10 cellular contexts compared by ENCODE assay signal in genomic region chr20:36483919-36484808, GRCh38. TPM values are rescaled to one million over a fixed set of nuclear protein-coding genes. Genes with fewer than 3 reads are reported as not detected.
DNase-seq lines count a peak whose midpoint lies in the region; ATAC-seq and TF ChIP-seq lines count a peak whose summit lies in the region.
"Had no signal": no experiment of that assay in that cellular context is flagged by ENCODE, and none has a peak within 500 bp of the region (broad histone marks: within the 10 kb centered on the region; RNA-seq: fewer than 3 reads in every experiment).

No MANE protein-coding gene starts in this region.

- H4K91ac ChIP-seq in IMR-90 (ENCODE audit: insufficient read depth, low read depth, low read length): no peak overlapping the region

- peak overlapping the region; percentile 70 for H2AK9ac ChIP-seq in IMR-90 (replicated peaks; ENCODE audit: low read depth, low read length, poor library complexity)

- peak overlapping the region; percentile 12; the same call in 1 of the 2 replicates for H3K27ac ChIP-seq in IMR-90 (ENCODE audit: insufficient read depth, low read length)
- H3K27ac ChIP-seq in body of pancreas: peak overlapping the region; percentile 36 to 60 (median 56)
- H3K27ac ChIP-seq in lower lobe of right lung: peak overlapping the region; percentile 44

- peak overlapping the region; percentile 28; the same call in 1 of the 2 replicates for H3K4me2 ChIP-seq in IMR-90 (ENCODE audit: low read depth, low read length)

- no peaks in the 10 kb centered on the region for H3K9me3 ChIP-seq in BE2C
- H3K9me3 ChIP-seq in IMR-90 (ENCODE audit: control insufficient read depth, insufficient read depth, low read length): no peaks in the 10 kb centered on the region
- H3K9me3 ChIP-seq in body of pancreas: no peaks in the 10 kb centered on the region
- no peaks in the 10 kb centered on the region for H3K9me3 ChIP-seq in lower lobe of right lung

- H3K4me3 ChIP-seq in BE2C (ENCODE audit: low read depth, low read length) (no peak overlapping the region), IMR-90 (ENCODE audit: insufficient read depth, low read depth, low read length) (no peak overlapping the region), body of pancreas (no peak overlapping the region), lower lobe of right lung (no peak overlapping the region)

- dilution Hi-C loops in IMR-90 (cut with HindIII; ENCODE audit: low sequenced_read_pairs, unreplicated experiment): no loop called here

- H3K56ac ChIP-seq in IMR-90 (ENCODE audit: extremely low read depth, insufficient read depth, low read length): no peak overlapping the region

- in situ Hi-C loops in IMR-90 (cut with MboI; ENCODE audit: low sequenced_read_pairs): no loop called here

- no peak overlapping the region for H3K9ac ChIP-seq in IMR-90 (ENCODE audit: low read depth, low read length)

- H2AK5ac ChIP-seq in IMR-90 (ENCODE audit: low read depth, low read length): peak overlapping the region; percentile 30; the same call in 1 of the 2 replicates

- H3K23ac ChIP-seq in IMR-90 (ENCODE audit: low read depth, low read length): peak overlapping the region; percentile 29; the same call in 1 of the 2 replicates

- intact Hi-C loops in IMR-90 (cut with micrococcal nuclease) (no loop called here), body of pancreas (cut with DNase I) (no loop called here), lower lobe of right lung (cut with DNase I) (no loop called here)

- no peak overlapping the region for H2BK20ac ChIP-seq in IMR-90 (ENCODE audit: low read depth, low read length)

- H3K9me1 ChIP-seq in IMR-90 (ENCODE audit: insufficient read depth, low read length): peaks cover 64% of the 10 kb centered on the region

- H4K8ac ChIP-seq in IMR-90 (ENCODE audit: low read depth in 2 of 2, low read length in 2 of 2): no peak overlapping the region

- no peaks in the 10 kb centered on the region for H3K9me3 Mint-ChIP-seq in naive thymus-derived CD8-positive, alpha-beta T cell
- H3K9me3 Mint-ChIP-seq: activated CD8-positive, alpha-beta T cell treated with anti-CD3 and anti-CD28 coated beads for 36 hours had no signal

- no peaks in the 10 kb centered on the region for H3K36me3 ChIP-seq in BE2C
- H3K36me3 ChIP-seq in IMR-90 (ENCODE audit: control insufficient read depth, insufficient read depth, low read length): peaks cover 7% of the 10 kb centered on the region
- H3K36me3 ChIP-seq in body of pancreas (replicated peaks in 1 of 2; ENCODE audit: insufficient read depth in 1 of 2, low read depth in 2 of 2): no peaks in the 10 kb centered on the region
- H3K36me3 ChIP-seq in lower lobe of right lung: no peaks in the 10 kb centered on the region

- no peak overlapping the region for H4K5ac ChIP-seq in IMR-90 (ENCODE audit: low read depth, low read length)

- H3K18ac ChIP-seq in IMR-90 (ENCODE audit: low read depth, low read length): no peak overlapping the region

- POLR2A ChIA-PET in IMR-90 (lab: Charles Lee; ENCODE audit: unreplicated experiment): no interaction called here
- POLR2A ChIA-PET in naive thymus-derived CD8-positive, alpha-beta T cell (lab: Charles Lee): no interaction called here

- no peak overlapping the region for H3K4ac ChIP-seq in IMR-90 (ENCODE audit: low read depth, low read length)

- H3K36me3 Mint-ChIP-seq in naive thymus-derived CD8-positive, alpha-beta T cell: peaks cover 0 to 7% (median 0%) of the 10 kb centered on the region in 3 donors

- no peak overlapping the region for H2BK5ac ChIP-seq in IMR-90 (ENCODE audit: low read depth, low read length, poor library complexity, severe bottlenecking)

- TF ChIP-seq RAD21 in IMR-90 (IDR thresholded peaks at IDR 0.05; ENCODE audit: low read length): no peak

- H2BK15ac ChIP-seq in IMR-90 (ENCODE audit: low read depth, low read length): no peak overlapping the region

- WGBS in IMR-90 (ENCODE audit: extremely low coverage in 2 of 2, insufficient read length in 1 of 2), 2 experiments: 40% methylated on average over 1 of the region's 8 CpGs; no CpG with 5 or more reads in 1 of the 2 experiments
- 37 to 43% methylated on average over 5 to 8 of the region's 8 CpGs for WGBS in body of pancreas, 2 donors

- H3K27me3 ChIP-seq in BE2C (no peaks in the 10 kb centered on the region), IMR-90 (ENCODE audit: control insufficient read depth, insufficient read depth, low read length) (no peaks in the 10 kb centered on the region), body of pancreas (no peaks in the 10 kb centered on the region), lower lobe of right lung (ENCODE audit: low read depth) (no peaks in the 10 kb centered on the region)

- H2BK120ac ChIP-seq in IMR-90 (ENCODE audit: low read depth, low read length): no peak overlapping the region

- peaks cover 20 to 94% of the 10 kb centered on the region in 2 experiments for H3K79me1 ChIP-seq in IMR-90 (ENCODE audit: low read depth in 1 of 2, low read length in 2 of 2)

- no peak overlapping the region for H3K14ac ChIP-seq in IMR-90 (replicated peaks; ENCODE audit: low read depth, low read length)

- H3K27me3 Mint-ChIP-seq in naive thymus-derived CD8-positive, alpha-beta T cell: no peaks in the 10 kb centered on the region
- H3K27me3 Mint-ChIP-seq: activated CD8-positive, alpha-beta T cell treated with anti-CD3 and anti-CD28 coated beads for 36 hours had no signal

- peaks cover 21% of the 10 kb centered on the region for H3K4me1 ChIP-seq in BE2C
- H3K4me1 ChIP-seq in IMR-90 (ENCODE audit: control insufficient read depth, insufficient read depth, low read length): peaks cover 31% of the 10 kb centered on the region
- peaks cover 79% of the 10 kb centered on the region for H3K4me1 ChIP-seq in body of pancreas
- H3K4me1 ChIP-seq in lower lobe of right lung: peaks cover 77% of the 10 kb centered on the region

- DNase-seq in BE2C (peak; percentile 38), IMR-90 (peak; percentile 75), body of pancreas (peak in 3 of 4 donors; percentile 39 to 61 (median 61)), lower lobe of right lung (no peak), NCI-H526 treated with DMSO at 0.1 percent for 48 hours (lab: John Stamatoyannopoulos, UW) (no peak), NCI-H82 (lab: John Stamatoyannopoulos, UW) (no peak)
- DNase-seq in naive thymus-derived CD8-positive, alpha-beta T cell: no peak
- DNase-seq: activated CD8-positive, alpha-beta T cell treated with anti-CD3 and anti-CD28 coated beads for 36 hours; effector memory CD4-positive, alpha-beta T cell had no signal

- H3K4me1 Mint-ChIP-seq in naive thymus-derived CD8-positive, alpha-beta T cell: peaks cover 22 to 34% (median 32%) of the 10 kb centered on the region in 4 donors

- peak overlapping the region in 2 of 10 donors; percentile 8 to 18 for H3K27ac Mint-ChIP-seq in naive thymus-derived CD8-positive, alpha-beta T cell
- H3K27ac Mint-ChIP-seq: activated CD8-positive, alpha-beta T cell treated with anti-CD3 and anti-CD28 coated beads for 36 hours had no signal

- no peak for TF ChIP-seq CTCF in BE2C (IDR thresholded peaks at IDR 0.05; ENCODE audit: low read depth, low read length)
- no peak for TF ChIP-seq CTCF in IMR-90 (conservative IDR thresholded peaks at IDR 0.05; ENCODE audit: low read depth, low read length)
- no peak for TF ChIP-seq CTCF in body of pancreas (IDR thresholded peaks at IDR 0.05)
- TF ChIP-seq CTCF in lower lobe of right lung (IDR thresholded peaks at IDR 0.05): no peak

- CTCF ChIA-PET in IMR-90 (lab: Yijun Ruan, JAX): interaction anchor here (0.6 kb wide), 1 partner anchor 436 kb away, joined by 3 read pairs; no protein-coding TSS in a partner anchor

- no peak overlapping the region for H2AFZ ChIP-seq in IMR-90 (replicated peaks; ENCODE audit: low read length, poor library complexity)

- ATAC-seq in IMR-90 (ENCODE audit: low read depth): peak; percentile 70
- peak; percentile 15 for ATAC-seq in body of pancreas
- peak; percentile 31 to 41 for ATAC-seq in lower lobe of right lung
- no peak for ATAC-seq in HG02588 (IDR thresholded peaks at IDR 0.05; ENCODE audit: unreplicated experiment)
- ATAC-seq in naive thymus-derived CD8-positive, alpha-beta T cell: no peak
- ATAC-seq: activated CD8-positive, alpha-beta T cell treated with anti-CD3 and anti-CD28 coated beads for 36 hours had no signal

- H4K20me1 ChIP-seq in IMR-90 (ENCODE audit: insufficient read depth, low read length): peaks cover 99% of the 10 kb centered on the region

- BruUV-seq in IMR-90 (replicated peaks; lab: Mats Ljungman, UMichigan): no TSS peak

- H3K4me3 Mint-ChIP-seq in naive thymus-derived CD8-positive, alpha-beta T cell: no peak overlapping the region
- H3K4me3 Mint-ChIP-seq: activated CD8-positive, alpha-beta T cell treated with anti-CD3 and anti-CD28 coated beads for 36 hours had no signal

- TF ChIP-seq POLR2A in IMR-90 (IDR thresholded peaks at IDR 0.05; ENCODE audit: low read depth, low read length) (no peak), body of pancreas (IDR thresholded peaks at IDR 0.05) (no peak)

TF ChIP-seq in IMR-90, 13 proteins besides CTCF, POLR2A, EP300 and RAD21 (continues in another document):
- TF ChIP-seq MAFK (IDR thresholded peaks at IDR 0.05; ENCODE audit: low read depth, low read length): no peak
- no peak for TF ChIP-seq CHD1 (IDR thresholded peaks at IDR 0.05; ENCODE audit: low read depth, low read length)
- no peak for TF ChIP-seq CEBPB (IDR thresholded peaks at IDR 0.05; ENCODE audit: low read depth, low read length)
- no peak for TF ChIP-seq RCOR1 (IDR thresholded peaks at IDR 0.05; ENCODE audit: insufficient replicate concordance, low read length)
- TF ChIP-seq MAZ (IDR thresholded peaks at IDR 0.05; ENCODE audit: borderline replicate concordance, low read depth, low read length): no peak
- TF ChIP-seq USF2 (IDR thresholded peaks at IDR 0.05; ENCODE audit: low read depth, low read length): no peak
- TF ChIP-seq BHLHE40 (IDR thresholded peaks at IDR 0.05; ENCODE audit: low read depth, low read length): no peak

RNA-seq across cellular contexts. Expression of gene MYL9, which starts 57.2 kb away (rescaled TPM):
- polyA plus RNA-seq in BE2C (2012; ENCODE audit: insufficient read depth, insufficient read length, low read depth): not detected
- total RNA-seq in IMR-90 (2012; rRNA removed) (90.0 and 97.5 TPM in 2 replicates), body of pancreas (10 to 100 TPM; 16.9 to 26.7 TPM), lower lobe of right lung (274 TPM)
- 425 and 491 TPM in 2 replicates for polyA plus RNA-seq in IMR-90 (2012; rRNA removed)
- polyA plus RNA-seq in IMR-90 (2012; cell fraction: cytosol; rRNA removed): 389 and 526 TPM in 2 replicates
- 246 and 255 TPM in 2 replicates for polyA plus RNA-seq in IMR-90 (2012; cell fraction: nucleus; rRNA removed; ENCODE audit: low replicate concordance)
- not detected for total RNA-seq in naive thymus-derived CD8-positive, alpha-beta T cell
- polyA plus RNA-seq in naive thymus-derived CD8-positive, alpha-beta T cell: under 1 TPM in 1 of 3 donors, not detected in 2; 0.05 TPM
- total RNA-seq: activated CD8-positive, alpha-beta T cell treated with anti-CD3 and anti-CD28 coated beads for 36 hours had no signal

Comparison
In these comparisons a context has a peak if more than half of its experiments do, and no peak if none do; other contexts are left out.
1. DNase-seq: peak in BE2C (single experiment), IMR-90 (single experiment) and body of pancreas (3 of 4); none in lower lobe of right lung (single experiment), NCI-H526 treated with DMSO at 0.1 percent for 48 hours (single experiment), NCI-H82 (single experiment) and naive thymus-derived CD8-positive, alpha-beta T cell (0 of 10).
2. ATAC-seq: peak in IMR-90 (single experiment), body of pancreas (single experiment) and lower lobe of right lung (2 of 2); none in HG02588 (single experiment) and naive thymus-derived CD8-positive, alpha-beta T cell (0 of 2).
3. RNA of gene MYL9, which starts 57.2 kb away (total RNA-seq): 274 TPM in lower lobe of right lung (single experiment), 90.0 to 97.5 TPM in IMR-90 and 16.9 to 26.7 TPM in body of pancreas; not detected in naive thymus-derived CD8-positive, alpha-beta T cell; every median in the first group is over 10 times any median in the second.
4. Peak in every context shown above with its lines, with median percentiles within 50 percentile points of each other: H3K27ac ChIP-seq.